In the genomic region with DNA sequence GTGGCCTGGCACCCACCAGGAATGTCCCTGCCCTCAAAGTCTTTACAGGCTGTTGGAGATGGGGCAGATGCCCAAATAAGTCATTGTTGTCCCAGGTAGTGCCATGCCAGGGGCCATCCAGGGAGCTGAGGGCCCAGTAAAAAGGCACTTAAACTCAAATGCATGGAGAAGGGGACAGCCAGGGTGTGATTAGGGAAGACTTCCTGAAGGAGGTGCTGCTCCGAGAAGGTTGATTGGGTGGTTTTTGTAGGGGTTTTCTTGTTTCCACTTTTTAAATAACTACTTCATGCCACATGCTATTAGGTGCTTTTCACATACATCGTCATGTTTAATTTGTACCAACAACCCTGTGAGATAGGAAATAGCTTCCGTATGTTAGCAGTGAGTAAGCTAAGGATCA, we compare ENCODE assay signal across 9 cellular contexts.
A peak's percentile ranks its signal among the peaks of the same experiment; 100 is the strongest.
DNase-seq lines count a peak whose midpoint lies in the region; ATAC-seq, FAIRE-seq and TF ChIP-seq lines count a peak whose summit lies in the region.
"Had no signal": no experiment of that assay in that cellular context is flagged by ENCODE, and none has a peak within 500 bp of the region (broad histone marks: within the 10 kb centered on the region; RNA-seq: fewer than 3 reads in every experiment).

No MANE protein-coding gene starts in this region.

- H3K79me1 ChIP-seq in H9 (ENCODE audit: insufficient read depth, low read depth, low read length, poor library complexity, severe bottlenecking): no peaks in the 10 kb centered on the region

- no peaks in the 10 kb centered on the region for H3K27me3 Mint-ChIP-seq in CD8-positive, alpha-beta memory T cell
- peaks cover 10% of the 10 kb centered on the region for H3K27me3 Mint-ChIP-seq in H9 (ENCODE audit: low read depth)
- H3K27me3 Mint-ChIP-seq in naive thymus-derived CD4-positive, alpha-beta T cell: no peaks in the 10 kb centered on the region
- no peaks in the 10 kb centered on the region for H3K27me3 Mint-ChIP-seq in Calu3 (ENCODE audit: unreplicated experiment)

- no peaks in the 10 kb centered on the region for H3K23me2 ChIP-seq in H9 (ENCODE audit: insufficient read length, low read depth, low read length, poor library complexity, severe bottlenecking)

- H2BK120ac ChIP-seq in H9 (ENCODE audit: low read depth, low read length, poor library complexity, severe bottlenecking): no peak overlapping the region

- H3K9me1 ChIP-seq in K562 (ENCODE audit: control insufficient read depth, insufficient read depth, low read length): no peaks in the 10 kb centered on the region

- no peak overlapping the region for H3K27ac ChIP-seq in CD8-positive, alpha-beta memory T cell (ENCODE audit: low read depth, low read length)
- no peak overlapping the region for H3K27ac ChIP-seq in H9 (ENCODE audit: insufficient read length, low read depth, low read length)
- no peak overlapping the region for H3K27ac ChIP-seq in K562 (ENCODE audit: extremely low read depth, low read depth, low read length)
- peak overlapping the region; percentile 89 for H3K27ac ChIP-seq in naive thymus-derived CD4-positive, alpha-beta T cell (ENCODE audit: low read depth, low read length)

- H3K36me3 Mint-ChIP-seq in CD8-positive, alpha-beta memory T cell: peaks cover 0 to 2% (median 0%) of the 10 kb centered on the region in 3 donors
- H3K36me3 Mint-ChIP-seq in H9 (ENCODE audit: insufficient read depth in 1 of 3, low read depth in 3 of 3) (peaks cover 0 to 2% (median 0%) of the 10 kb centered on the region in 3 experiments; a peak in 1 of 7 replicates), Calu3 (ENCODE audit: insufficient read depth, unreplicated experiment) (peaks cover 16% of the 10 kb centered on the region)
- no peaks in the 10 kb centered on the region for H3K36me3 Mint-ChIP-seq in naive thymus-derived CD4-positive, alpha-beta T cell

- no peak overlapping the region for H3K56ac ChIP-seq in H9 (ENCODE audit: insufficient read length, low read depth, low read length)

- no peak for TF ChIP-seq POLR2A in K562 (conservative IDR thresholded peaks at IDR 0.05)

- no peak overlapping the region for H3K14ac ChIP-seq in H9 (ENCODE audit: insufficient read depth, low read length)

- no peak overlapping the region for H4K91ac ChIP-seq in H9 (ENCODE audit: insufficient read length, low read depth, low read length)

- H2BK15ac ChIP-seq in H9 (ENCODE audit: low read depth, low read length): no peak overlapping the region

- H3K4me3 Mint-ChIP-seq in CD8-positive, alpha-beta memory T cell: no peak overlapping the region
- H3K4me3 Mint-ChIP-seq in H9 (no peak overlapping the region; a peak in 1 of 5 replicates), Calu3 (ENCODE audit: low read depth, unreplicated experiment) (no peak overlapping the region)
- H3K4me3 Mint-ChIP-seq in naive thymus-derived CD4-positive, alpha-beta T cell: peak overlapping the region in 4 of 10 donors; percentile 25 to 53 (median 32)

- H3K9me3 Mint-ChIP-seq in CD8-positive, alpha-beta memory T cell: no peaks in the 10 kb centered on the region
- no peaks in the 10 kb centered on the region for H3K9me3 Mint-ChIP-seq in H9
- H3K9me3 Mint-ChIP-seq in naive thymus-derived CD4-positive, alpha-beta T cell: peaks cover 0 to 1% (median 0%) of the 10 kb centered on the region in 11 donors
- H3K9me3 Mint-ChIP-seq in Calu3 (ENCODE audit: low read depth, unreplicated experiment): no peaks in the 10 kb centered on the region

- FAIRE-seq in K562 (lab: Jason Lieb, UNC): no peak

- no peak overlapping the region for H3K9ac ChIP-seq in H9 (ENCODE audit: extremely low read depth, insufficient read length, low read length)
- H3K9ac ChIP-seq in K562 (ENCODE audit: insufficient read depth in 1 of 2, low read depth in 2 of 2, low read length in 2 of 2): no peak overlapping the region

- WGBS in H9 (ENCODE audit: extremely low coverage, insufficient read length, low lambda C conversion rate): no CpG with 5 or more reads among the region's 3 CpGs
- 71% methylated on average over 2 of the region's 3 CpGs for WGBS in K562 (ENCODE audit: insufficient coverage, low coverage, missing lambda C conversion rate)

- no peak overlapping the region for H3K4ac ChIP-seq in H9 (ENCODE audit: low read depth, low read length)

- no peak overlapping the region for H3T11ph ChIP-seq in H9 (ENCODE audit: low read length)

- H2AFZ ChIP-seq in H9 (ENCODE audit: low read length): no peak overlapping the region
- H2AFZ ChIP-seq in K562 (ENCODE audit: low read depth, low read length): no peak overlapping the region

- H4K20me1 ChIP-seq in H9 (ENCODE audit: control insufficient read depth, insufficient read depth, insufficient read length): no peaks in the 10 kb centered on the region
- peaks cover 3% of the 10 kb centered on the region; the same call in 1 of the 2 replicates for H4K20me1 ChIP-seq in K562 (replicated peaks; ENCODE audit: control insufficient read depth, insufficient read depth, low read length)

- H3K36me3 ChIP-seq in CD8-positive, alpha-beta memory T cell (ENCODE audit: insufficient read depth, low read length): no peaks in the 10 kb centered on the region
- H3K36me3 ChIP-seq in K562 (ENCODE audit: control insufficient read depth, insufficient read depth, low read length): no peaks in the 10 kb centered on the region
- H3K36me3 ChIP-seq in naive thymus-derived CD4-positive, alpha-beta T cell (ENCODE audit: control insufficient read depth in 2 of 3, insufficient read depth in 3 of 3, low read length in 3 of 3): no peaks in the 10 kb centered on the region

- peaks cover 36% of the 10 kb centered on the region for H3K4me1 ChIP-seq in CD8-positive, alpha-beta memory T cell (ENCODE audit: insufficient read depth, low read length)
- H3K4me1 ChIP-seq in H9 (ENCODE audit: insufficient read depth, low read length) (peaks cover 11% of the 10 kb centered on the region), K562 (replicated peaks in 1 of 2; ENCODE audit: control insufficient read depth in 2 of 2, insufficient read depth in 2 of 2, low read length in 2 of 2) (peaks cover 19 to 39% of the 10 kb centered on the region in 2 experiments; a peak in 4 of 5 replicates)
- H3K4me1 ChIP-seq in naive thymus-derived CD4-positive, alpha-beta T cell (ENCODE audit: control insufficient read depth in 2 of 2, insufficient read depth in 2 of 2, low read length in 2 of 2): peaks cover 33 to 37% of the 10 kb centered on the region in 2 donors

- intact Hi-C loops in K562 (cut with micrococcal nuclease): no loop called here
- intact Hi-C loops in naive thymus-derived CD4-positive, alpha-beta T cell (cut with micrococcal nuclease): no loop called here
- intact Hi-C loops in Calu3 (cut with micrococcal nuclease; ENCODE audit: unreplicated experiment): no loop called here

- DNase-seq in CD8-positive, alpha-beta memory T cell: no peak
- DNase-seq in H9: no peak
- no peak for DNase-seq in K562 (ENCODE audit: extremely low read depth in 1 of 4, low spot score in 3 of 4)
- no peak for DNase-seq in naive thymus-derived CD4-positive, alpha-beta T cell
- DNase-seq in GF-D8 (lab: John Stamatoyannopoulos, UW): no peak
- DNase-seq in medulla oblongata (ENCODE audit: extremely low spot score): no peak
- DNase-seq in Calu3: no peak
- DNase-seq: T-helper 2 cell had no signal

- no peak for TF ChIP-seq RAD21 in K562 (CRISPR knock-in tag; conservative IDR thresholded peaks at IDR 0.05 in 1 of 2, IDR thresholded peaks at IDR 0.05 in 1 of 2)

- H3K4me1 Mint-ChIP-seq in CD8-positive, alpha-beta memory T cell: peaks cover 39 to 44% (median 40%) of the 10 kb centered on the region in 3 donors
- H3K4me1 Mint-ChIP-seq in H9 (peaks cover 33 to 40% of the 10 kb centered on the region in 2 experiments), Calu3 (ENCODE audit: low read depth, unreplicated experiment) (peaks cover 36% of the 10 kb centered on the region)
- peaks cover 33 to 52% (median 49%) of the 10 kb centered on the region in 7 donors for H3K4me1 Mint-ChIP-seq in naive thymus-derived CD4-positive, alpha-beta T cell

- no peak overlapping the region for H3K4me3 ChIP-seq in CD8-positive, alpha-beta memory T cell (ENCODE audit: low read length)
- no peak overlapping the region for H3K4me3 ChIP-seq in K562
- H3K4me3 ChIP-seq in naive thymus-derived CD4-positive, alpha-beta T cell (ENCODE audit: low read length): no peak overlapping the region
- H3K4me3 ChIP-seq: smooth muscle cell had no signal

- TF ChIP-seq EP300 in K562 (IDR thresholded peaks at IDR 0.05; ENCODE audit: low read length): no peak

- BruUV-seq in K562 (replicated peaks; lab: Mats Ljungman, UMichigan): no TSS peak
- no TSS peak for BruUV-seq in Calu3 (replicated peaks; lab: Mats Ljungman, UMichigan)

- no peak overlapping the region for H2AK5ac ChIP-seq in H9 (ENCODE audit: insufficient read length, low read length)

- no peak overlapping the region for H4K8ac ChIP-seq in H9 (replicated peaks; ENCODE audit: insufficient read length, low read depth, low read length)

- H3K4me2 ChIP-seq in H9 (ENCODE audit: insufficient read depth, insufficient read length, low read length) (no peak overlapping the region), K562 (ENCODE audit: insufficient read depth, low read length) (no peak overlapping the region)
- H3K4me2 ChIP-seq: smooth muscle cell had no signal

- no peak overlapping the region for H4K5ac ChIP-seq in H9 (ENCODE audit: insufficient read length, low read depth, low read length)

- H3K79me2 ChIP-seq in H9 (ENCODE audit: insufficient read depth, low read length) (no peaks in the 10 kb centered on the region), K562 (ENCODE audit: control insufficient read depth, insufficient read depth, low read length) (peaks cover 30% of the 10 kb centered on the region)

- H2BK20ac ChIP-seq in H9 (ENCODE audit: low read depth, low read length, poor library complexity, severe bottlenecking): no peak overlapping the region

- H3K27me3 ChIP-seq in CD8-positive, alpha-beta memory T cell (ENCODE audit: insufficient read depth, low read length, poor library complexity, severe bottlenecking): no peaks in the 10 kb centered on the region
- no peaks in the 10 kb centered on the region for H3K27me3 ChIP-seq in H9 (ENCODE audit: insufficient read depth, low read length)
- H3K27me3 ChIP-seq in K562 (ENCODE audit: control insufficient read depth in 2 of 2, insufficient read depth in 2 of 2, low read length in 2 of 2): no peaks in the 10 kb centered on the region
- H3K27me3 ChIP-seq in naive thymus-derived CD4-positive, alpha-beta T cell (ENCODE audit: control insufficient read depth in 2 of 2, insufficient read depth in 2 of 2, low read length in 2 of 2): no peaks in the 10 kb centered on the region

- in situ Hi-C loops in K562 (cut with MboI): no loop called here

- no peak overlapping the region for H2BK12ac ChIP-seq in H9 (ENCODE audit: insufficient read length, low read depth, low read length)

- CTCF ChIA-PET in CD8-positive, alpha-beta memory T cell (lab: Charles Lee): no interaction called here
- CTCF ChIA-PET in K562 (lab: Yijun Ruan, JAX; ENCODE audit: low intra/inter-chr PET ratio) (no interaction called here), Calu3 (lab: Charles Lee) (no interaction called here)
- CTCF ChIA-PET in naive thymus-derived CD4-positive, alpha-beta T cell (lab: Charles Lee): no interaction called here

- peak overlapping the region in 5 of 8 donors; percentile 15 to 100 (median 74) for H3K27ac Mint-ChIP-seq in CD8-positive, alpha-beta memory T cell
- H3K27ac Mint-ChIP-seq in H9 (no peak overlapping the region; a peak in 1 of 7 replicates), Calu3 (ENCODE audit: unreplicated experiment) (no peak overlapping the region)
- peak overlapping the region; percentile 13 to 98 (median 65) for H3K27ac Mint-ChIP-seq in naive thymus-derived CD4-positive, alpha-beta T cell

- POLR2A ChIA-PET in CD8-positive, alpha-beta memory T cell (lab: Charles Lee): no interaction called here
- POLR2A ChIA-PET in K562 (lab: Yijun Ruan, JAX): interaction anchor here (1.6 kb wide), 1 partner anchor 15 kb away, joined by 6 read pairs; no protein-coding TSS in a partner anchor
- POLR2A ChIA-PET in naive thymus-derived CD4-positive, alpha-beta T cell (lab: Charles Lee): no interaction called here

- no peak overlapping the region for H3K23ac ChIP-seq in H9 (ENCODE audit: insufficient read length, low read depth, low read length)

- no peak overlapping the region for H3K18ac ChIP-seq in H9 (ENCODE audit: insufficient read length, low read depth, low read length)

- ATAC-seq in K562: no peak
- ATAC-seq in naive thymus-derived CD4-positive, alpha-beta T cell: no peak

- TF ChIP-seq CTCF in H9 (conservative IDR thresholded peaks at IDR 0.05) (peak; percentile 55), K562 (IDR thresholded peaks at IDR 0.05 in 2 of 3, conservative IDR thresholded peaks at IDR 0.05 in 1 of 3; ENCODE audit: insufficient read depth in 2 of 3, low read depth in 1 of 3, low read length in 3 of 3) (peak in 2 of 3 experiments; percentile 34 to 37; a peak in 3 of 6 replicates), Calu3 (IDR thresholded peaks at IDR 0.05; ENCODE audit: unreplicated experiment) (no peak)

- H3K9me3 ChIP-seq in CD8-positive, alpha-beta memory T cell (ENCODE audit: low read length): no peaks in the 10 kb centered on the region
- H3K9me3 ChIP-seq in H9 (ENCODE audit: control insufficient read depth, low read depth, low read length) (no peaks in the 10 kb centered on the region), K562 (replicated peaks; ENCODE audit: control insufficient read depth, insufficient read depth, low read depth, low read length) (no peaks in the 10 kb centered on the region)
- H3K9me3 ChIP-seq in naive thymus-derived CD4-positive, alpha-beta T cell (ENCODE audit: control insufficient read depth in 2 of 3, low read length in 3 of 3): no peaks in the 10 kb centered on the region

- no peak overlapping the region for H2BK5ac ChIP-seq in H9 (ENCODE audit: insufficient read length, low read length)

Comparison
In these comparisons a context has a peak if more than half of its experiments do, and no peak if none do; other contexts are left out.
1. H3K27ac Mint-ChIP-seq: peak in CD8-positive, alpha-beta memory T cell (5 of 8) and naive thymus-derived CD4-positive, alpha-beta T cell (9 of 9); none in H9 (0 of 3) and Calu3 (single experiment).